Comparison of ENCODE assay signal across 8 cellular contexts in the genomic region with DNA sequence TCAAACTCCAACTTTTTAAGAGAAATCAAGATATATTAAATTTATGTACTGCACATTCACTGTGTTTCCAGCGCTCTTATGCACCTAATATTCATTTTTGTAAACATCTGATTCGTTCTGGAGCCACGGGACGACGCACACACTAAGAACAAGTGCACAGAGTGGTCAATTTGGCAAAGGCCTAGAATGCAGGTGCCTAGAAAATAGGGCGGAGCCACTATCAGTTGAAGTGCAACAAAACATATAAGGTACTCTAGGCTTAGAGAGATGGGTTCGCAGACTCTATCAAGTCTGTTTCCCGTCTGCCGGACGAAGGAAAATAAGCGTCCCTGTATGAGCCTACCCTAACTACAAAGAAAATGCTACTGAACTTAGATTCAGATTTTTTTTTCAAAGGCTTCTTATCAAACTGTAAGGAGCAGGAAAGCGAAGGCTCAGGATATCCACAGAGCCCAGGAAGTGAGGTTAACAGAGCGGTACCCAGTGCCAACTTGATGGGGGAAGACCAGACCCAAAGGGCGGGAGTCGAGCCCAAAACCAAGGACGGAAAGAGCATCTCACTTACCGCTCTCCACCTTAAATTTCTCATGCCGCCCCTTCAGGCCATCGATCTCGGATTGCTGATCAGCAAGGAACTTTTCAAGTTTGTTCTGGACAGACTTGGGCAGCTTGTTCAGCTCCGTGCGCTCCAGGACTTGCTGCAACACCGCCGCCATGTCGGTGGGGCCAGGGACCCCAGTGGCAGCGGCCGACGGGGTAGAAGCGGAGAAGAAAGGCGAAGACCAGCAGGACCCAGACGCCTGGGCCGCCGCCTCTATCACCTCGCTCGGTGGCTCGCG. TPM values are rescaled to one million over a fixed set of nuclear protein-coding genes. Genes with fewer than 3 reads are reported as not detected.
A peak's percentile ranks its signal among the peaks of the same experiment; 100 is the strongest.
DNase-seq lines count a peak whose midpoint lies in the region; ATAC-seq, FAIRE-seq and TF ChIP-seq lines count a peak whose summit lies in the region.

No MANE protein-coding gene starts in this region.

- H4K91ac ChIP-seq in H1 (replicated peaks; ENCODE audit: insufficient read length, low read length) = no peak overlapping the region

- TF ChIP-seq POLR2A in H1 (IDR thresholded peaks at IDR 0.05; ENCODE audit: control extremely low read depth in 1 of 2, low read depth in 2 of 2, low read length in 2 of 2) = peak in 1 of 2 experiments; percentile 77; a peak in 1 of 3 replicates

- H3K9me3 ChIP-seq in H1 (ENCODE audit: insufficient read depth in 2 of 2, low read depth in 1 of 2, low read length in 1 of 2) (no peaks in the 10 kb centered on the region), thoracic aorta (no peaks in the 10 kb centered on the region)

- H2BK120ac ChIP-seq in H1 (replicated peaks; ENCODE audit: low read depth, low read length) = no peak overlapping the region

- 0 out of 2 replicates have a peak, but pooled peaks cover 2% of the 10 kb centered on the region for H3K79me1 ChIP-seq in H1 (ENCODE audit: low read depth, low read length)

- H3K4me2 ChIP-seq in H1 (ENCODE audit: insufficient read depth in 1 of 2, low read depth in 2 of 2, low read length in 2 of 2) = peak overlapping the region; percentile 73 to 78

- peak overlapping the region; percentile 86 for H3K27ac ChIP-seq in VCaP
- peak overlapping the region; percentile 96 for H3K27ac ChIP-seq in H1 (ENCODE audit: low read depth, low read length)
- peak overlapping the region; percentile 96 to 97 for H3K27ac ChIP-seq in thoracic aorta

- H2BK20ac ChIP-seq in H1 (ENCODE audit: low read length) = no peak overlapping the region

- peak overlapping the region; percentile 60; the same call in 1 of the 2 replicates for H2BK5ac ChIP-seq in H1 (ENCODE audit: low read depth, low read length)

- DNase-seq in ACHN (peak; percentile 60), NCI-H1105 (lab: John Stamatoyannopoulos, UW) (peak; percentile 46), H1 (ENCODE audit: low read depth in 1 of 2, low spot score in 2 of 2) (no peak), mucosa of gallbladder (ENCODE audit: low spot score) (peak; percentile 14), thoracic aorta (ENCODE audit: low spot score) (no peak)

- H3K9ac ChIP-seq in H1 (replicated peaks in 1 of 4; ENCODE audit: extremely low read depth in 1 of 4, low read depth in 3 of 4, low read length in 3 of 4) = peak overlapping the region; percentile 73 to 94 (median 90)

- H2AK5ac ChIP-seq in H1 (ENCODE audit: low read depth, low read length) = no peak overlapping the region

- in situ Hi-C loops in ACHN (cut with HindIII; ENCODE audit: low pct_ligation_motif_present, low pct_unique_long_range_greater_than_20kb, low sequenced_read_pairs) = no loop called here

- H3K4me3 ChIP-seq in GM12875 (ENCODE audit: low read depth, low read length) (peak overlapping the region; percentile 95), H1 (ENCODE audit: extremely low read depth in 1 of 4, insufficient read depth in 2 of 4, low read depth in 3 of 4, low read length in 4 of 4) (peak overlapping the region; percentile 83 to 99 (median 96)), thoracic aorta (peak overlapping the region; percentile 72)

- H3K4ac ChIP-seq in H1 (replicated peaks; ENCODE audit: insufficient read length, low read depth, low read length) = peak overlapping the region; percentile 40

- H3K36me3 ChIP-seq in H1 (ENCODE audit: control insufficient read depth in 2 of 4, insufficient read depth in 4 of 4, low read length in 3 of 4) = peaks cover 2 to 36% (median 15%) of the 10 kb centered on the region in 4 experiments; a peak in 5 of 8 replicates
- H3K36me3 ChIP-seq in thoracic aorta = peaks cover 12% of the 10 kb centered on the region

- TF ChIP-seq RAD21 in H1 (IDR thresholded peaks at IDR 0.05 in 1 of 2, conservative IDR thresholded peaks at IDR 0.05 in 1 of 2; ENCODE audit: low read depth in 2 of 2, low read length in 2 of 2) = no peak

- CTCF ChIA-PET in H1 (lab: Charles Lee; ENCODE audit: partially characterized antibody) = interaction anchor here (0.5 to 1.9 kb wide), 19 partner anchors 8 to 785 kb away, joined by 3 to 7 read pairs (median 4); no protein-coding TSS in a partner anchor

- H3K79me2 ChIP-seq in H1 (ENCODE audit: control insufficient read depth in 1 of 2, insufficient read depth in 2 of 2, low read length in 2 of 2) = peaks cover 3 to 69% of the 10 kb centered on the region in 2 experiments

- no peak overlapping the region for H3K23ac ChIP-seq in H1 (ENCODE audit: insufficient read length)

- H3K56ac ChIP-seq in H1 (replicated peaks; ENCODE audit: insufficient read length, low read depth, low read length) = peak overlapping the region; percentile 52

- no peak overlapping the region for H2BK12ac ChIP-seq in H1 (ENCODE audit: low read depth, low read length)

- H4K5ac ChIP-seq in H1 (ENCODE audit: insufficient read length, low read depth, low read length) = peak overlapping the region; percentile 55

- TF ChIP-seq EP300 in H1 (IDR thresholded peaks at IDR 0.05; ENCODE audit: borderline replicate concordance in 1 of 2, low read depth in 2 of 2, low read length in 2 of 2) = no peak

- H2AFZ ChIP-seq in H1 (ENCODE audit: low read length) = peak overlapping the region; percentile 74

- H3K27me3 ChIP-seq in H1 (replicated peaks in 1 of 4; ENCODE audit: control insufficient read depth in 3 of 4, extremely low read depth in 1 of 4, insufficient read depth in 3 of 4, low read length in 3 of 4) (no peaks in the 10 kb centered on the region), thoracic aorta (replicated peaks; ENCODE audit: insufficient read depth) (no peaks in the 10 kb centered on the region)

- no peak overlapping the region for H2BK15ac ChIP-seq in H1 (ENCODE audit: low read length)

- WGBS in H1 (ENCODE audit: extremely low coverage in 1 of 2, insufficient coverage in 1 of 2, insufficient read length in 1 of 2, insufficient replicate concordance in 2 of 2, low coverage in 1 of 2, low lambda C conversion rate in 2 of 2, missing lambda C conversion rate in 1 of 2), 2 experiments = 4% methylated on average over 37 of the region's 37 CpGs; no CpG with 5 or more reads in 1 of the 2 experiments

- H3K23me2 ChIP-seq in H1 (ENCODE audit: low read depth, low read length) = no peaks in the 10 kb centered on the region

- 0 out of 7 replicates have a peak, but pooled peaks cover 0 to 1% (median 0%) of the 10 kb centered on the region in 4 experiments for H3K4me1 ChIP-seq in H1 (replicated peaks in 1 of 4; ENCODE audit: control insufficient read depth in 3 of 4, insufficient read depth in 4 of 4, low read length in 3 of 4)
- peaks cover 21 to 28% of the 10 kb centered on the region in 2 donors for H3K4me1 ChIP-seq in thoracic aorta (ENCODE audit: control insufficient read depth in 1 of 2, low read depth in 2 of 2)

- POLR2A ChIA-PET in H1 (lab: Charles Lee; ENCODE audit: partially characterized antibody) = interaction anchor here (0.7 to 1.1 kb wide), 11 partner anchors 14 to 263 kb away, joined by 3 to 5 read pairs (median 4); no protein-coding TSS in a partner anchor

- FAIRE-seq in H1 (lab: Jason Lieb, UNC) = no peak

- H3K18ac ChIP-seq in H1 (ENCODE audit: extremely low read depth, low read length) = no peak overlapping the region; the same call in 1 of the 2 replicates

- no peak for TF ChIP-seq CTCF in GM12875 (IDR thresholded peaks at IDR 0.05; ENCODE audit: borderline replicate concordance, insufficient read depth, low read depth, low read length)
- no peak for TF ChIP-seq CTCF in VCaP (conservative IDR thresholded peaks at IDR 0.05)
- no peak for TF ChIP-seq CTCF in H1 (IDR thresholded peaks at IDR 0.05; ENCODE audit: control extremely low read depth in 1 of 3, insufficient read depth in 1 of 3, low read depth in 1 of 3, low read length in 3 of 3)
- TF ChIP-seq CTCF in thoracic aorta (IDR thresholded peaks at IDR 0.05) = no peak

- ATAC-seq in HG02759 (IDR thresholded peaks at IDR 0.05; ENCODE audit: unreplicated experiment) (peak; percentile 21), thoracic aorta (ENCODE audit: insufficient number of reproducible peaks, low FRiP score, low read depth) (peak; percentile 6)

- no peak overlapping the region for H3K14ac ChIP-seq in H1 (ENCODE audit: insufficient read length)

- no peaks in the 10 kb centered on the region for H4K20me1 ChIP-seq in H1 (replicated peaks in 1 of 2; ENCODE audit: control insufficient read depth in 1 of 2, insufficient read depth in 2 of 2, low read length in 2 of 2)

- peak overlapping the region; percentile 88 for H4K8ac ChIP-seq in H1 (ENCODE audit: extremely low read depth, insufficient read depth, low read length)

TF ChIP-seq in H1, 55 proteins besides CTCF, POLR2A, EP300 and RAD21 (continues in another document):
- TF ChIP-seq CREB1 (IDR thresholded peaks at IDR 0.05) = no peak
- TF ChIP-seq RNF2 (IDR thresholded peaks at IDR 0.05; ENCODE audit: borderline replicate concordance, low read depth, low read length, missing control alignments, poor library complexity, severe bottlenecking) = no peak
- no peak for TF ChIP-seq MAFK (IDR thresholded peaks at IDR 0.05; ENCODE audit: low read depth, low read length)
- no peak for TF ChIP-seq SIRT6 (IDR thresholded peaks at IDR 0.05; ENCODE audit: low read length)
- TF ChIP-seq SIN3A (conservative IDR thresholded peaks at IDR 0.05 in 1 of 2, IDR thresholded peaks at IDR 0.05 in 1 of 2; ENCODE audit: low read depth in 1 of 2, low read length in 2 of 2) = no peak
- TF ChIP-seq EGR1 (IDR thresholded peaks at IDR 0.05; ENCODE audit: borderline replicate concordance, low read depth, low read length) = no peak

RNA-seq across cellular contexts. Expression of gene TPR, which starts 0.5 kb away (rescaled TPM):
- total RNA-seq in H1 (2021; fragmentation: NEBNext Ultra II Directional; extraction: Animal tissue kit (Norgen Biotek cat#: 25700)) = 102 and 104 TPM in 2 replicates
- polyA plus RNA-seq in H1 (2011; rRNA removed) = 51.4 and 57.1 TPM in 2 replicates
- 51.5 TPM for polyA plus RNA-seq in H1 (2011; cell fraction: cytosol; rRNA removed)
- polyA plus RNA-seq in H1 (2011; cell fraction: nucleus; rRNA removed) = 186 TPM
- polyA plus RNA-seq in H1 (2012, experiment 1 of 2) = 59.9 to 75.0 TPM (median 73.5 TPM) in 4 replicates
- polyA plus RNA-seq in H1 (2012, experiment 2 of 2) = 2.5 TPM
- 58.7 TPM for polyA plus RNA-seq in H1 (2013, experiment 1 of 2)
- polyA plus RNA-seq in H1 (2013, experiment 2 of 2) = 54.6 TPM
- polyA minus RNA-seq in H1 (2011; rRNA and poly(A)+ RNA removed) = 155 TPM in 2 replicates
- polyA minus RNA-seq in H1 (2011; cell fraction: cytosol; rRNA and poly(A)+ RNA removed) = 59.2 TPM
- polyA minus RNA-seq in H1 (2011; cell fraction: nucleus; rRNA and poly(A)+ RNA removed) = 172 TPM
- total RNA-seq in mucosa of gallbladder (75.8 TPM), thoracic aorta (100 to 1,000 TPM in 1 of 2 donors, 10 to 100 TPM in 1; 72.0 to 110 TPM)

RNA-seq across cellular contexts. Expression of gene ODR4, which starts 1.1 kb away (rescaled TPM):
- total RNA-seq in H1 (2021; fragmentation: NEBNext Ultra II Directional; extraction: Animal tissue kit (Norgen Biotek cat#: 25700)) = 13.8 and 14.1 TPM in 2 replicates
- 2.1 and 4.1 TPM in 2 replicates for polyA plus RNA-seq in H1 (2011; rRNA removed)
- polyA plus RNA-seq in H1 (2011; cell fraction: cytosol; rRNA removed) = 4.7 TPM
- polyA plus RNA-seq in H1 (2011; cell fraction: nucleus; rRNA removed) = 3.3 TPM
- polyA plus RNA-seq in H1 (2012, experiment 1 of 2) = 4.6 to 10.1 TPM (median 6.9 TPM) in 4 replicates
- polyA plus RNA-seq in H1 (2012, experiment 2 of 2) = 0.51 TPM
- 16.7 TPM for polyA plus RNA-seq in H1 (2013, experiment 1 of 2)
- 16.1 TPM for polyA plus RNA-seq in H1 (2013, experiment 2 of 2)
- polyA minus RNA-seq in H1 (2011; rRNA and poly(A)+ RNA removed) = 5.0 and 7.5 TPM in 2 replicates
- 4.5 TPM for polyA minus RNA-seq in H1 (2011; cell fraction: cytosol; rRNA and poly(A)+ RNA removed)
- 15.8 TPM for polyA minus RNA-seq in H1 (2011; cell fraction: nucleus; rRNA and poly(A)+ RNA removed)
- total RNA-seq in mucosa of gallbladder = 22.6 TPM
- 10 to 100 TPM; 14.6 to 18.4 TPM for total RNA-seq in thoracic aorta

Comparison
In these comparisons a context has a peak if more than half of its experiments do, and no peak if none do; other contexts are left out.
1. DNase-seq: peak in ACHN (single experiment), NCI-H1105 (single experiment) and mucosa of gallbladder (single experiment); none in H1 (0 of 2) and thoracic aorta (single experiment).
2. Peak in every context shown above with its lines, with median percentiles within 50 percentile points of each other: H3K4me3 ChIP-seq and H3K27ac ChIP-seq.